In genomic region chr3:65951836-65952505, GRCh38 we compare ENCODE assay signal across 12 cellular contexts.
DNase-seq lines count a peak whose midpoint lies in the region; ATAC-seq, FAIRE-seq and TF ChIP-seq lines count a peak whose summit lies in the region.
"Had no signal": no experiment of that assay in that cellular context is flagged by ENCODE, and none has a peak within 500 bp of the region (broad histone marks: within the 10 kb centered on the region; RNA-seq: fewer than 3 reads in every experiment).

No MANE protein-coding gene starts in this region.

- DNase-seq in left ventricle myocardium inferior (no peak), left ventricle myocardium superior (no peak), bronchial epithelial cell (ENCODE audit: low read depth) (peak; percentile 39), mesendoderm (no peak), vagina (ENCODE audit: extremely low spot score in 2 of 2) (no peak)
- DNase-seq in activated naive CD4-positive, alpha-beta T cell treated with anti-CD3 and anti-CD28 coated beads, Interleukin-2, amount 50 U/mL, for 16 hours, result no peak
- DNase-seq in activated CD8-positive, alpha-beta T cell treated with anti-CD3 and anti-CD28 coated beads, Interleukin-2, amount 10 ng/mL, durations not matched to agents 7 days and 5 days, result no peak
- DNase-seq: activated CD8-positive, alpha-beta T cell treated with anti-CD3 and anti-CD28 coated beads for 36 hours; AML-193; left cardiac atrium had no signal

- H3K9me3 ChIP-seq in left ventricle myocardium inferior (replicated peaks) (no peaks in the 10 kb centered on the region), vagina (no peaks in the 10 kb centered on the region), gastroesophageal sphincter (no peaks in the 10 kb centered on the region)
- H3K9me3 ChIP-seq: SJSA1 had no signal

- H3K9me3 Mint-ChIP-seq in activated CD8-positive, alpha-beta T cell treated with anti-CD3 and anti-CD28 coated beads, Interleukin-2, amount 10 ng/mL, durations not matched to agents 7 days and 5 days (ENCODE audit: insufficient read depth), result no peaks in the 10 kb centered on the region
- H3K9me3 Mint-ChIP-seq: activated CD8-positive, alpha-beta T cell treated with anti-CD3 and anti-CD28 coated beads for 36 hours had no signal

- H3K4ac ChIP-seq in mesendoderm (ENCODE audit: low read depth, low read length), result no peak overlapping the region

- no peak overlapping the region for H4K8ac ChIP-seq in mesendoderm (ENCODE audit: low read depth, low read length)

- CTCF ChIA-PET in activated CD8-positive, alpha-beta T cell treated with anti-CD3 and anti-CD28 coated beads, Interleukin-2, amount 10 ng/mL, durations not matched to agents 7 days and 5 days (lab: Charles Lee), result no interaction called here

- TF ChIP-seq CTCF in left ventricle myocardium inferior (IDR thresholded peaks at IDR 0.05; ENCODE audit: borderline replicate concordance), result no peak
- no peak for TF ChIP-seq CTCF in bronchial epithelial cell (IDR thresholded peaks at IDR 0.05; ENCODE audit: insufficient read depth, low read length, severe bottlenecking)
- no peak for TF ChIP-seq CTCF in vagina (IDR thresholded peaks at IDR 0.05)
- TF ChIP-seq CTCF in gastroesophageal sphincter (IDR thresholded peaks at IDR 0.05), result no peak

- FAIRE-seq in bronchial epithelial cell (lab: Jason Lieb, UNC), result no peak

- no peak overlapping the region for H2BK15ac ChIP-seq in mesendoderm (replicated peaks; ENCODE audit: low read depth)

- intact Hi-C loops in left ventricle myocardium inferior (cut with micrococcal nuclease) (no loop called here), left ventricle myocardium superior (cut with micrococcal nuclease) (no loop called here), vagina (cut with DNase I) (no loop called here)

- H3K4me1 Mint-ChIP-seq in activated CD8-positive, alpha-beta T cell treated with anti-CD3 and anti-CD28 coated beads, Interleukin-2, amount 10 ng/mL, durations not matched to agents 7 days and 5 days (ENCODE audit: low read depth), result no peaks in the 10 kb centered on the region

- H3K9ac ChIP-seq in mesendoderm (ENCODE audit: low read length), result no peak overlapping the region

- no peaks in the 10 kb centered on the region for H3K36me3 Mint-ChIP-seq in activated CD8-positive, alpha-beta T cell treated with anti-CD3 and anti-CD28 coated beads, Interleukin-2, amount 10 ng/mL, durations not matched to agents 7 days and 5 days (ENCODE audit: low read depth)

- no peak overlapping the region for H3K23ac ChIP-seq in mesendoderm (ENCODE audit: low read length)

- no peak overlapping the region for H3K56ac ChIP-seq in mesendoderm (ENCODE audit: low read length)

- no peak for TF ChIP-seq POLR2A in vagina (IDR thresholded peaks at IDR 0.05)
- TF ChIP-seq POLR2A in gastroesophageal sphincter (IDR thresholded peaks at IDR 0.05), result no peak

- no peaks in the 10 kb centered on the region for H3K27me3 Mint-ChIP-seq in activated CD8-positive, alpha-beta T cell treated with anti-CD3 and anti-CD28 coated beads, Interleukin-2, amount 10 ng/mL, durations not matched to agents 7 days and 5 days (ENCODE audit: low read depth)
- H3K27me3 Mint-ChIP-seq: activated CD8-positive, alpha-beta T cell treated with anti-CD3 and anti-CD28 coated beads for 36 hours had no signal

- no CpG with 5 or more reads among the region's 4 CpGs for WGBS in mesendoderm (ENCODE audit: extremely low coverage, insufficient coverage, low lambda C conversion rate)
- WGBS in gastroesophageal sphincter (ENCODE audit: low coverage in 1 of 2), 2 donors, result 55 to 69% methylated on average over 3 to 4 of the region's 4 CpGs

- no peak overlapping the region for H3K4me2 ChIP-seq in mesendoderm (ENCODE audit: low read length)

- H2BK5ac ChIP-seq in mesendoderm (ENCODE audit: low read length), result no peak overlapping the region

- H3K4me1 ChIP-seq in left ventricle myocardium inferior, result peaks cover 84% of the 10 kb centered on the region
- H3K4me1 ChIP-seq in mesendoderm (ENCODE audit: control insufficient read depth, low read depth, low read length), result peaks cover 16% of the 10 kb centered on the region
- peaks cover 21% of the 10 kb centered on the region for H3K4me1 ChIP-seq in vagina
- H3K4me1 ChIP-seq in gastroesophageal sphincter, result peaks cover 3 to 42% (median 11%) of the 10 kb centered on the region in 3 donors

- no peak overlapping the region for H4K5ac ChIP-seq in mesendoderm (ENCODE audit: low read length)

- POLR2A ChIA-PET in activated CD8-positive, alpha-beta T cell treated with anti-CD3 and anti-CD28 coated beads, Interleukin-2, amount 10 ng/mL, durations not matched to agents 7 days and 5 days (lab: Charles Lee), result no interaction called here

- ATAC-seq in left ventricle myocardium superior (no peak), gastroesophageal sphincter (no peak)
- no peak for ATAC-seq in activated CD8-positive, alpha-beta T cell treated with anti-CD3 and anti-CD28 coated beads, Interleukin-2, amount 10 ng/mL, durations not matched to agents 7 days and 5 days
- ATAC-seq: activated CD8-positive, alpha-beta T cell treated with anti-CD3 and anti-CD28 coated beads for 36 hours had no signal

- peaks cover 13% of the 10 kb centered on the region for H3K79me2 ChIP-seq in mesendoderm (ENCODE audit: control insufficient read depth, insufficient read depth, low read length)

- no peak overlapping the region for H2BK120ac ChIP-seq in mesendoderm (ENCODE audit: low read depth, low read length)

- H3K36me3 ChIP-seq in left ventricle myocardium inferior (no peaks in the 10 kb centered on the region), bronchial epithelial cell (ENCODE audit: control insufficient read depth, insufficient read depth, low read length) (no peaks in the 10 kb centered on the region), mesendoderm (ENCODE audit: control insufficient read depth, insufficient read depth, low read length) (no peaks in the 10 kb centered on the region), vagina (no peaks in the 10 kb centered on the region), gastroesophageal sphincter (no peaks in the 10 kb centered on the region)
- H3K36me3 ChIP-seq: SJSA1 had no signal

- H2AK5ac ChIP-seq in mesendoderm (ENCODE audit: low read length), result no peak overlapping the region

- H3K4me3 Mint-ChIP-seq in activated CD8-positive, alpha-beta T cell treated with anti-CD3 and anti-CD28 coated beads, Interleukin-2, amount 10 ng/mL, durations not matched to agents 7 days and 5 days, result no peak overlapping the region
- H3K4me3 Mint-ChIP-seq: activated CD8-positive, alpha-beta T cell treated with anti-CD3 and anti-CD28 coated beads for 36 hours had no signal

- TF ChIP-seq EP300 in gastroesophageal sphincter (IDR thresholded peaks at IDR 0.05), result no peak

- peak overlapping the region; percentile 71 for H3K27ac ChIP-seq in left ventricle myocardium inferior (replicated peaks)
- H3K27ac ChIP-seq in mesendoderm (ENCODE audit: low read depth, low read length), result no peak overlapping the region
- H3K27ac ChIP-seq in vagina, result peak overlapping the region; percentile 61
- peak overlapping the region in 1 of 4 donors; percentile 46 for H3K27ac ChIP-seq in gastroesophageal sphincter
- H3K27ac ChIP-seq: SJSA1 had no signal

- H3K79me1 ChIP-seq in mesendoderm (ENCODE audit: low read length), result peaks cover 5% of the 10 kb centered on the region

- H3K27me3 ChIP-seq in left ventricle myocardium inferior (ENCODE audit: low read depth) (no peaks in the 10 kb centered on the region), bronchial epithelial cell (ENCODE audit: control insufficient read depth, insufficient read depth, low read length) (no peaks in the 10 kb centered on the region), mesendoderm (ENCODE audit: insufficient read depth, low read length, poor library complexity) (no peaks in the 10 kb centered on the region), vagina (no peaks in the 10 kb centered on the region), gastroesophageal sphincter (no peaks in the 10 kb centered on the region)
- H3K27me3 ChIP-seq: SJSA1 had no signal

- no peak overlapping the region for H3K27ac Mint-ChIP-seq in activated CD8-positive, alpha-beta T cell treated with anti-CD3 and anti-CD28 coated beads, Interleukin-2, amount 10 ng/mL, durations not matched to agents 7 days and 5 days
- H3K27ac Mint-ChIP-seq: activated CD8-positive, alpha-beta T cell treated with anti-CD3 and anti-CD28 coated beads for 36 hours had no signal

- peak overlapping the region; percentile 51 for H3K18ac ChIP-seq in mesendoderm (ENCODE audit: low read length)

- H3K4me3 ChIP-seq in left ventricle myocardium inferior, result no peak overlapping the region
- no peak overlapping the region for H3K4me3 ChIP-seq in bronchial epithelial cell (ENCODE audit: low read depth, low read length)
- no peak overlapping the region for H3K4me3 ChIP-seq in mesendoderm (ENCODE audit: low read length)
- H3K4me3 ChIP-seq in vagina, result no peak overlapping the region
- H3K4me3 ChIP-seq in gastroesophageal sphincter, result no peak overlapping the region
- H3K4me3 ChIP-seq: SJSA1 had no signal
